ENCODE assay signal across 20 cellular contexts in genomic region chr1:147077936-147078605, GRCh38.
DNase-seq lines count a peak whose midpoint lies in the region; ATAC-seq and TF ChIP-seq lines count a peak whose summit lies in the region.
"Had no signal": no experiment of that assay in that cellular context is flagged by ENCODE, and none has a peak within 500 bp of the region (broad histone marks: within the 10 kb centered on the region; RNA-seq: fewer than 3 reads in every experiment).

No MANE protein-coding gene starts in this region.

- H3K79me1 ChIP-seq in mesendoderm (ENCODE audit: low read length): no peaks in the 10 kb centered on the region

- DNase-seq in activated CD4-positive, alpha-beta T cell treated with anti-CD3 and anti-CD28 coated beads for 48 hours: peak; percentile 17
- no peak for DNase-seq in activated CD4-positive, alpha-beta T cell treated with anti-CD3 and anti-CD28 coated beads, Interleukin-2, amount 50 U/mL, for 1 hour
- peak; percentile 14 for DNase-seq in epithelial cell of esophagus (ENCODE audit: low read depth)
- peak; percentile 34 for DNase-seq in mesendoderm
- DNase-seq in ascending aorta (ENCODE audit: low spot score in 2 of 2): no peak
- DNase-seq in germinal center (ENCODE audit: low spot score): no peak
- DNase-seq: activated CD4-positive, CD25-positive, alpha-beta regulatory T cell treated with anti-CD3 and anti-CD28 coated beads, Interleukin-2, amount 50 U/mL, for 72 hours; activated CD8-positive, alpha-beta memory T cell treated with anti-CD3 and anti-CD28 coated beads, Interleukin-2, amount 10 ng/mL, durations not matched to agents 7 days and 5 days; CD8-positive, alpha-beta memory T cell; DMS53; effector CD4-positive, alpha-beta T cell; erythroblast; GDM1; MV-4-11; NCI-H526; Peyer's patch; upper lobe of right lung had no signal

- no peak overlapping the region for H3K56ac ChIP-seq in mesendoderm (ENCODE audit: low read length)

- no peaks in the 10 kb centered on the region for H3K79me2 ChIP-seq in mesendoderm (ENCODE audit: control insufficient read depth, insufficient read depth, low read length)

- no peak overlapping the region for H3K27ac ChIP-seq in HUES48 (ENCODE audit: low read depth, low read length)
- H3K27ac ChIP-seq in mesendoderm (ENCODE audit: low read depth, low read length): no peak overlapping the region
- H3K27ac ChIP-seq in ascending aorta: no peak overlapping the region
- H3K27ac ChIP-seq: Peyer's patch, upper lobe of right lung had no signal

- H2BK120ac ChIP-seq in mesendoderm (ENCODE audit: low read depth, low read length): no peak overlapping the region

- no peak overlapping the region for H2BK5ac ChIP-seq in mesendoderm (ENCODE audit: low read length)

- no peak overlapping the region for H3K23ac ChIP-seq in mesendoderm (ENCODE audit: low read length)

- no peak overlapping the region for H2AK5ac ChIP-seq in mesendoderm (ENCODE audit: low read length)

- H3K27me3 ChIP-seq in HUES48 (ENCODE audit: control insufficient read depth, insufficient read depth, low read length) (peaks cover 100% of the 10 kb centered on the region), mesendoderm (ENCODE audit: insufficient read depth, low read length, poor library complexity) (peaks cover 67% of the 10 kb centered on the region), ascending aorta (peaks cover 17% of the 10 kb centered on the region)

- WGBS in mesendoderm (ENCODE audit: extremely low coverage, insufficient coverage, low lambda C conversion rate): no CpG with 5 or more reads among the region's 37 CpGs

- H3K18ac ChIP-seq in mesendoderm (ENCODE audit: low read length): no peak overlapping the region

- TF ChIP-seq CTCF in epithelial cell of esophagus (IDR thresholded peaks at IDR 0.05; ENCODE audit: insufficient read depth, low read depth, low read length, missing control alignments) (no peak), ascending aorta (IDR thresholded peaks at IDR 0.05) (no peak)

- H4K8ac ChIP-seq in mesendoderm (ENCODE audit: low read depth, low read length): no peak overlapping the region

- peak overlapping the region; percentile 3 for H3K4me2 ChIP-seq in mesendoderm (ENCODE audit: low read length)

- no peaks in the 10 kb centered on the region for H3K36me3 ChIP-seq in HUES48 (ENCODE audit: control insufficient read depth, insufficient read depth, low read length)
- no peaks in the 10 kb centered on the region for H3K36me3 ChIP-seq in mesendoderm (ENCODE audit: control insufficient read depth, insufficient read depth, low read length)
- no peaks in the 10 kb centered on the region for H3K36me3 ChIP-seq in ascending aorta
- H3K36me3 ChIP-seq: Peyer's patch, upper lobe of right lung had no signal

- H3K9me3 ChIP-seq in HUES48 (ENCODE audit: control insufficient read depth, insufficient read depth, low read length): no peaks in the 10 kb centered on the region
- no peaks in the 10 kb centered on the region for H3K9me3 ChIP-seq in ascending aorta
- H3K9me3 ChIP-seq: Peyer's patch, upper lobe of right lung had no signal

- H2BK15ac ChIP-seq in mesendoderm (replicated peaks; ENCODE audit: low read depth): no peak overlapping the region

- H3K4me3 ChIP-seq in HUES48 (ENCODE audit: low read depth, low read length) (peak overlapping the region; percentile 53), epithelial cell of esophagus (ENCODE audit: low read length) (no peak overlapping the region), mesendoderm (ENCODE audit: low read length) (no peak overlapping the region), ascending aorta (no peak overlapping the region)
- H3K4me3 ChIP-seq: Peyer's patch, upper lobe of right lung had no signal

- H3K9ac ChIP-seq in HUES48 (ENCODE audit: low read depth, low read length) (no peak overlapping the region), mesendoderm (ENCODE audit: low read length) (no peak overlapping the region)

- H3K4ac ChIP-seq in mesendoderm (ENCODE audit: low read depth, low read length): no peak overlapping the region

- no peak for ATAC-seq in GM18519 (IDR thresholded peaks at IDR 0.05; ENCODE audit: low FRiP score, unreplicated experiment)
- ATAC-seq: activated CD8-positive, alpha-beta memory T cell treated with anti-CD3 and anti-CD28 coated beads, Interleukin-2, amount 10 ng/mL, durations not matched to agents 7 days and 5 days; activated naive CD4-positive, alpha-beta T cell treated with anti-CD3 and anti-CD28 coated beads, Interleukin-2, amount 50 U/mL, for 72 hours; upper lobe of right lung had no signal

- no peak overlapping the region for H4K5ac ChIP-seq in mesendoderm (ENCODE audit: low read length)

- intact Hi-C loops in ascending aorta (cut with DNase I): no loop called here

- H3K4me1 ChIP-seq in HUES48 (ENCODE audit: control insufficient read depth, insufficient read depth, low read length): peaks cover 37% of the 10 kb centered on the region
- H3K4me1 ChIP-seq in mesendoderm (ENCODE audit: control insufficient read depth, low read depth, low read length): no peaks in the 10 kb centered on the region
- H3K4me1 ChIP-seq in ascending aorta: peaks cover 0 to 12% of the 10 kb centered on the region in 2 donors

Comparison
In these comparisons a context has a peak if more than half of its experiments do, and no peak if none do; other contexts are left out.
1. DNase-seq: peak in activated CD4-positive, alpha-beta T cell treated with anti-CD3 and anti-CD28 coated beads for 48 hours (single experiment), epithelial cell of esophagus (single experiment) and mesendoderm (single experiment); none in activated CD4-positive, alpha-beta T cell treated with anti-CD3 and anti-CD28 coated beads, Interleukin-2, amount 50 U/mL, for 1 hour (single experiment), ascending aorta (0 of 2) and germinal center (single experiment).